ENCODE assay signal across 13 cellular contexts in genomic region chr2:130576209-130576784, GRCh38. TPM values are rescaled to one million over a fixed set of nuclear protein-coding genes. Genes with fewer than 3 reads are reported as not detected.
"Had no signal": no experiment of that assay in that cellular context is flagged by ENCODE, and none has a peak within 500 bp of the region (broad histone marks: within the 10 kb centered on the region; RNA-seq: fewer than 3 reads in every experiment).

No MANE protein-coding gene starts in this region.

RNA-seq across cellular contexts. Expression of gene CFC1, which starts 23.1 kb away (rescaled TPM):
- total RNA-seq: activated CD4-positive, alpha-beta T cell treated with anti-CD3 and anti-CD28 coated beads for 36 hours; activated CD4-positive, alpha-beta T cell treated with anti-CD3 and anti-CD28 coated beads, Interleukin-2, amount 10 ng/mL, durations not matched to agents 7 days and 5 days; activated naive CD4-positive, alpha-beta T cell treated with anti-CD3 and anti-CD28 coated beads for 36 hours; activated naive CD4-positive, alpha-beta T cell treated with anti-CD3 and anti-CD28 coated beads, Interleukin-2, amount 50 U/mL, for 72 hours; activated T-helper 1 cell treated with anti-CD3 and anti-CD28 coated beads, Interleukin-12 subunit alpha, Interleukin-12 subunit beta, Interleukin-2, Interleukin-4 antibody, amounts not matched to agents 30 ng/mL and 10 ng/mL and 1 ng/mL, durations not matched to agents 14 hours and 24 hours and 36 hours; RPMI7951; SK-MEL-5; T-cell; T-helper 17 cell; WTC11 had no signal
- polyA plus RNA-seq: IgD-negative memory B cell had no signal

RNA-seq across cellular contexts. Expression of gene POTEJ, which starts 34.9 kb away (rescaled TPM):
- total RNA-seq: activated CD4-positive, alpha-beta T cell treated with anti-CD3 and anti-CD28 coated beads for 36 hours; activated CD4-positive, alpha-beta T cell treated with anti-CD3 and anti-CD28 coated beads, Interleukin-2, amount 10 ng/mL, durations not matched to agents 7 days and 5 days; activated naive CD4-positive, alpha-beta T cell treated with anti-CD3 and anti-CD28 coated beads for 36 hours; activated naive CD4-positive, alpha-beta T cell treated with anti-CD3 and anti-CD28 coated beads, Interleukin-2, amount 50 U/mL, for 72 hours; activated T-cell treated with anti-CD3 and anti-CD28 coated beads, Interleukin-2, amount 50 U/mL, for 4 hours; activated T-helper 1 cell treated with anti-CD3 and anti-CD28 coated beads, Interleukin-12 subunit alpha, Interleukin-12 subunit beta, Interleukin-2, Interleukin-4 antibody, amounts not matched to agents 30 ng/mL and 10 ng/mL and 1 ng/mL, durations not matched to agents 14 hours and 24 hours and 36 hours; adrenal gland; RPMI7951; SK-MEL-5; T-cell; T-helper 17 cell; WTC11 had no signal
- polyA plus RNA-seq: adrenal gland, IgD-negative memory B cell had no signal

RNA-seq across cellular contexts. Expression of gene CFC1B, which starts 55.3 kb away (rescaled TPM):
- total RNA-seq: activated CD4-positive, alpha-beta T cell treated with anti-CD3 and anti-CD28 coated beads for 36 hours; activated CD4-positive, alpha-beta T cell treated with anti-CD3 and anti-CD28 coated beads, Interleukin-2, amount 10 ng/mL, durations not matched to agents 7 days and 5 days; activated naive CD4-positive, alpha-beta T cell treated with anti-CD3 and anti-CD28 coated beads for 36 hours; activated naive CD4-positive, alpha-beta T cell treated with anti-CD3 and anti-CD28 coated beads, Interleukin-2, amount 50 U/mL, for 72 hours; activated T-cell treated with anti-CD3 and anti-CD28 coated beads, Interleukin-2, amount 50 U/mL, for 4 hours; activated T-helper 1 cell treated with anti-CD3 and anti-CD28 coated beads, Interleukin-12 subunit alpha, Interleukin-12 subunit beta, Interleukin-2, Interleukin-4 antibody, amounts not matched to agents 30 ng/mL and 10 ng/mL and 1 ng/mL, durations not matched to agents 14 hours and 24 hours and 36 hours; adrenal gland; RPMI7951; SK-MEL-5; T-cell; T-helper 17 cell; WTC11 had no signal
- polyA plus RNA-seq: adrenal gland, IgD-negative memory B cell had no signal
